In genomic region chr5:111782171-111782570, GRCh38 we compare ENCODE assay signal across 19 cellular contexts. TPM values are rescaled to one million over a fixed set of nuclear protein-coding genes. Genes with fewer than 3 reads are reported as not detected.
DNase-seq lines count a peak whose midpoint lies in the region; ATAC-seq and TF ChIP-seq lines count a peak whose summit lies in the region.
"Had no signal": no experiment of that assay in that cellular context is flagged by ENCODE, and none has a peak within 500 bp of the region (broad histone marks: within the 10 kb centered on the region; RNA-seq: fewer than 3 reads in every experiment).

No MANE protein-coding gene starts in this region.

- H2AK9ac ChIP-seq in IMR-90 (replicated peaks; ENCODE audit: low read depth, low read length, poor library complexity): no peak overlapping the region

- no peaks in the 10 kb centered on the region for H3K79me1 ChIP-seq in IMR-90 (ENCODE audit: low read depth in 1 of 2, low read length in 2 of 2)

- no TSS peak for BruUV-seq in IMR-90 (replicated peaks; lab: Mats Ljungman, UMichigan)

- H3K9me1 ChIP-seq in IMR-90 (ENCODE audit: insufficient read depth, low read length): no peaks in the 10 kb centered on the region; the same call in 1 of the 2 replicates

- H4K20me1 ChIP-seq in IMR-90 (ENCODE audit: insufficient read depth, low read length) (no peaks in the 10 kb centered on the region), fibroblast of lung (ENCODE audit: control insufficient read depth, extremely low read depth, insufficient read depth, low read length) (no peaks in the 10 kb centered on the region)

- no peak for TF ChIP-seq EP300 in esophagus muscularis mucosa (IDR thresholded peaks at IDR 0.05)

- CTCF ChIA-PET in IMR-90 (lab: Yijun Ruan, JAX): no interaction called here

- H2BK20ac ChIP-seq in IMR-90 (ENCODE audit: low read depth, low read length): peak overlapping the region; percentile 33; the same call in 1 of the 2 replicates

- H3K18ac ChIP-seq in IMR-90 (ENCODE audit: low read depth, low read length): no peak overlapping the region

- no peak overlapping the region for H3K23ac ChIP-seq in IMR-90 (ENCODE audit: low read depth, low read length)

- DNase-seq in IMR-90 (peak; percentile 25), astrocyte of the spinal cord (ENCODE audit: low read depth, low spot score) (peak; percentile 14), fibroblast of lung (ENCODE audit: low read depth in 2 of 2) (peak; percentile 38 to 73), middle frontal gyrus (ENCODE audit: extremely low spot score, low spot score) (peak; percentile 27), coronary artery (ENCODE audit: low spot score) (no peak), GM20000 (ENCODE audit: low spot score) (no peak), esophagus muscularis mucosa (ENCODE audit: extremely low spot score) (no peak)
- no peak for DNase-seq in effector memory CD4-positive, alpha-beta T cell
- DNase-seq: ACHN; Calu3; CD4-positive, CD25-positive, alpha-beta regulatory T cell; GOT3; KG1; MM.1S; NCI-H1105 treated with DMSO at 0.1 percent for 48 hours; NCI-H187; NCI-H82; Peyer's patch; SIG-M5 had no signal

- in situ Hi-C loops in IMR-90 (cut with MboI; ENCODE audit: low sequenced_read_pairs) (no loop called here), astrocyte of the spinal cord (cut with HindIII; ENCODE audit: low sequenced_read_pairs) (no loop called here)

- no peak for TF ChIP-seq POLR2A in IMR-90 (IDR thresholded peaks at IDR 0.05; ENCODE audit: low read depth, low read length)
- no peak for TF ChIP-seq POLR2A in esophagus muscularis mucosa (IDR thresholded peaks at IDR 0.05; ENCODE audit: low read depth)

- POLR2A ChIA-PET in IMR-90 (lab: Charles Lee; ENCODE audit: unreplicated experiment): no interaction called here

- H3K4me3 ChIP-seq in IMR-90 (ENCODE audit: insufficient read depth, low read depth, low read length): no peak overlapping the region
- H3K4me3 ChIP-seq in astrocyte of the spinal cord (ENCODE audit: low read depth, low read length): no peak overlapping the region
- H3K4me3 ChIP-seq in fibroblast of lung (replicated peaks in 1 of 4; ENCODE audit: control extremely low read depth in 1 of 4, insufficient read depth in 1 of 4, low read depth in 3 of 4, low read length in 4 of 4): no peak overlapping the region
- no peak overlapping the region for H3K4me3 ChIP-seq in coronary artery
- H3K4me3 ChIP-seq in effector memory CD4-positive, alpha-beta T cell (ENCODE audit: insufficient read depth, low read depth, low read length, poor library complexity, severe bottlenecking): no peak overlapping the region
- H3K4me3 ChIP-seq in esophagus muscularis mucosa: no peak overlapping the region
- H3K4me3 ChIP-seq: Peyer's patch had no signal

- H2BK15ac ChIP-seq in IMR-90 (ENCODE audit: low read depth, low read length): no peak overlapping the region

- H3K27ac ChIP-seq in IMR-90 (ENCODE audit: insufficient read depth, low read length): no peak overlapping the region
- no peak overlapping the region for H3K27ac ChIP-seq in fibroblast of lung (ENCODE audit: insufficient read depth, low read length)
- H3K27ac ChIP-seq in coronary artery: no peak overlapping the region
- no peak overlapping the region for H3K27ac ChIP-seq in effector memory CD4-positive, alpha-beta T cell (ENCODE audit: insufficient read depth, low read length, poor library complexity, severe bottlenecking)
- no peak overlapping the region for H3K27ac ChIP-seq in esophagus muscularis mucosa (replicated peaks in 1 of 4)
- H3K27ac ChIP-seq: Peyer's patch had no signal

- no peak overlapping the region for H4K91ac ChIP-seq in IMR-90 (ENCODE audit: insufficient read depth, low read depth, low read length)

- H3K9me3 ChIP-seq in IMR-90 (ENCODE audit: control insufficient read depth, insufficient read depth, low read length): no peaks in the 10 kb centered on the region
- no peaks in the 10 kb centered on the region for H3K9me3 ChIP-seq in fibroblast of lung (ENCODE audit: control insufficient read depth, insufficient read depth, low read depth, low read length)
- no peaks in the 10 kb centered on the region for H3K9me3 ChIP-seq in effector memory CD4-positive, alpha-beta T cell (ENCODE audit: control insufficient read depth, low read length)
- H3K9me3 ChIP-seq in esophagus muscularis mucosa: no peaks in the 10 kb centered on the region
- H3K9me3 ChIP-seq: Peyer's patch had no signal

- H2BK5ac ChIP-seq in IMR-90 (ENCODE audit: low read depth, low read length, poor library complexity, severe bottlenecking): no peak overlapping the region

- no peak overlapping the region for H3K56ac ChIP-seq in IMR-90 (ENCODE audit: extremely low read depth, insufficient read depth, low read length)

- H3K4me2 ChIP-seq in IMR-90 (ENCODE audit: low read depth, low read length): no peak overlapping the region
- no peak overlapping the region for H3K4me2 ChIP-seq in fibroblast of lung (ENCODE audit: extremely low read depth, insufficient read depth, low read length)

- TF ChIP-seq CTCF in IMR-90 (conservative IDR thresholded peaks at IDR 0.05; ENCODE audit: low read depth, low read length) (no peak), astrocyte of the spinal cord (IDR thresholded peaks at IDR 0.05; ENCODE audit: low read depth, low read length) (no peak), fibroblast of lung (conservative IDR thresholded peaks at IDR 0.05 in 1 of 2, IDR thresholded peaks at IDR 0.05 in 1 of 2; ENCODE audit: low read depth in 1 of 2, low read length in 2 of 2) (no peak), coronary artery (IDR thresholded peaks at IDR 0.05) (no peak), GM20000 (IDR thresholded peaks at IDR 0.05; ENCODE audit: extremely low read depth, missing control alignments) (no peak), esophagus muscularis mucosa (IDR thresholded peaks at IDR 0.05) (no peak)

- H3K4ac ChIP-seq in IMR-90 (ENCODE audit: low read depth, low read length): no peak overlapping the region

- H3K36me3 ChIP-seq in IMR-90 (ENCODE audit: control insufficient read depth, insufficient read depth, low read length): no peaks in the 10 kb centered on the region
- no peaks in the 10 kb centered on the region for H3K36me3 ChIP-seq in fibroblast of lung (ENCODE audit: control insufficient read depth, insufficient read depth, low read length)
- no peaks in the 10 kb centered on the region for H3K36me3 ChIP-seq in effector memory CD4-positive, alpha-beta T cell (ENCODE audit: control insufficient read depth, insufficient read depth, low read length)
- H3K36me3 ChIP-seq in esophagus muscularis mucosa: no peaks in the 10 kb centered on the region
- H3K36me3 ChIP-seq: Peyer's patch had no signal

- H2BK120ac ChIP-seq in IMR-90 (ENCODE audit: low read depth, low read length): no peak overlapping the region

- H2AK5ac ChIP-seq in IMR-90 (ENCODE audit: low read depth, low read length): no peak overlapping the region

- dilution Hi-C loops in IMR-90 (cut with HindIII; ENCODE audit: low sequenced_read_pairs, unreplicated experiment): no loop called here

- no CpG with 5 or more reads among the region's 3 CpGs for WGBS in IMR-90 (ENCODE audit: extremely low coverage in 2 of 2, insufficient read length in 1 of 2), 2 experiments
- WGBS in esophagus muscularis mucosa: 69% methylated on average over 3 of the region's 3 CpGs

- TF ChIP-seq RAD21 in IMR-90 (IDR thresholded peaks at IDR 0.05; ENCODE audit: low read length): no peak

- H3K4me1 ChIP-seq in IMR-90 (ENCODE audit: control insufficient read depth, insufficient read depth, low read length) (peaks cover 5% of the 10 kb centered on the region), fibroblast of lung (ENCODE audit: control insufficient read depth, extremely low read depth, insufficient read depth, low read length) (no peaks in the 10 kb centered on the region), esophagus muscularis mucosa (peaks cover 0 to 8% (median 2%) of the 10 kb centered on the region in 4 donors)
- no peaks in the 10 kb centered on the region for H3K4me1 ChIP-seq in effector memory CD4-positive, alpha-beta T cell (ENCODE audit: control insufficient read depth, insufficient read depth, low read length, poor library complexity, severe bottlenecking)
- H3K4me1 ChIP-seq: Peyer's patch had no signal

- H4K8ac ChIP-seq in IMR-90 (ENCODE audit: low read depth in 2 of 2, low read length in 2 of 2): no peak overlapping the region

- H4K5ac ChIP-seq in IMR-90 (ENCODE audit: low read depth, low read length): peak overlapping the region; percentile 41; the same call in 1 of the 2 replicates

- no peak overlapping the region for H3K14ac ChIP-seq in IMR-90 (replicated peaks; ENCODE audit: low read depth, low read length)

- H2AFZ ChIP-seq in IMR-90 (replicated peaks; ENCODE audit: low read length, poor library complexity) (no peak overlapping the region), fibroblast of lung (ENCODE audit: low read length) (no peak overlapping the region)

- H3K79me2 ChIP-seq in fibroblast of lung (ENCODE audit: control insufficient read depth, insufficient read depth, low read length): no peaks in the 10 kb centered on the region

- intact Hi-C loops in IMR-90 (cut with micrococcal nuclease) (no loop called here), esophagus muscularis mucosa (cut with DNase I) (no loop called here)

- H3K9ac ChIP-seq in IMR-90 (ENCODE audit: low read depth, low read length): no peak overlapping the region
- no peak overlapping the region for H3K9ac ChIP-seq in fibroblast of lung (ENCODE audit: insufficient read depth, low read length)

- H3K27me3 ChIP-seq in IMR-90 (ENCODE audit: control insufficient read depth, insufficient read depth, low read length): no peaks in the 10 kb centered on the region
- H3K27me3 ChIP-seq in fibroblast of lung (ENCODE audit: control insufficient read depth, insufficient read depth, low read length): no peaks in the 10 kb centered on the region
- no peaks in the 10 kb centered on the region for H3K27me3 ChIP-seq in effector memory CD4-positive, alpha-beta T cell (replicated peaks; ENCODE audit: control insufficient read depth, insufficient read depth, low read length, poor library complexity, severe bottlenecking)
- no peaks in the 10 kb centered on the region for H3K27me3 ChIP-seq in esophagus muscularis mucosa
- H3K27me3 ChIP-seq: Peyer's patch had no signal

- no peak for ATAC-seq in IMR-90 (ENCODE audit: low read depth)

TF ChIP-seq in IMR-90, 13 proteins besides CTCF, POLR2A, EP300 and RAD21 (continues in another document):
- no peak for TF ChIP-seq RCOR1 (IDR thresholded peaks at IDR 0.05; ENCODE audit: insufficient replicate concordance, low read length)

RNA-seq across cellular contexts. Expression of gene NREP, which starts 25.2 kb away (rescaled TPM):
- total RNA-seq in IMR-90 (2012; rRNA removed) (178 and 234 TPM in 2 replicates), fibroblast of lung (56.8 and 86.0 TPM in 2 replicates), esophagus muscularis mucosa (10 to 100 TPM in 2 of 4 donors, 1 to 10 TPM in 2; 6.0 to 19.8 (median 10.5) TPM)
- polyA plus RNA-seq in IMR-90 (2012; rRNA removed) (246 and 277 TPM in 2 replicates), fibroblast of lung (149 and 364 TPM in 2 replicates)
- 42.7 and 48.6 TPM in 2 replicates for polyA plus RNA-seq in IMR-90 (2012; cell fraction: cytosol; rRNA removed)
- 62.1 and 406 TPM in 2 replicates for polyA plus RNA-seq in IMR-90 (2012; cell fraction: nucleus; rRNA removed; ENCODE audit: low replicate concordance)
- 64.0 and 156 TPM in 2 replicates for polyA plus RNA-seq in fibroblast of lung (2012)
- 14.6 and 34.6 TPM in 2 replicates for polyA minus RNA-seq in fibroblast of lung (ENCODE audit: low replicate concordance)

Comparison
In these comparisons a context has a peak if more than half of its experiments do, and no peak if none do; other contexts are left out.
1. DNase-seq: peak in IMR-90 (single experiment), astrocyte of the spinal cord (single experiment), fibroblast of lung (2 of 2) and middle frontal gyrus (single experiment); none in coronary artery (single experiment), GM20000 (single experiment), effector memory CD4-positive, alpha-beta T cell (0 of 3) and esophagus muscularis mucosa (single experiment).